ENCODE assay signal across 16 cellular contexts in the genomic region with DNA sequence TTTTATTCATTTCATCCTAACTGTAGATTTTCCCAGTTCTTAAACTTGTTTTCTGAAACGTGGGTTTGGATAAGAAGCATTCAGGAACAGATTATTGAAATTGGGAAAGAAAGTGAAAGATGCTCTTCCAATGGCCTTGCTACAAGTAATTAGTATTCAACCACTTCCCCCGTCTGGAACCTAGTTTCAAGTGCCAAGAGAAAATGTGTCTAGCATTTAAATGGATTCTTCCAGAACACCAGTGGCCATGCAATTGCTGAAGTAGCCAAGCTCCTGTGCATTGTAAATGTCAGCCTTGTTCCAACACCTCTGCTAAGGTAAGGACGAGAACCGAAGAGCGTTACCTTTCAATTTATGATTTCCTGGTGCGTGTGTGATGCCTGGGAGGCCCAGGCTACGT.
DNase-seq lines count a peak whose midpoint lies in the region; ATAC-seq and TF ChIP-seq lines count a peak whose summit lies in the region.
"Had no signal": no experiment of that assay in that cellular context is flagged by ENCODE, and none has a peak within 500 bp of the region (broad histone marks: within the 10 kb centered on the region; RNA-seq: fewer than 3 reads in every experiment).

No MANE protein-coding gene starts in this region.

- POLR2A ChIA-PET in CD4-positive, alpha-beta T cell (lab: Charles Lee): interaction anchor here (1.0 to 1.6 kb wide), 2 partner anchors 29 to 77 kb away, joined by 5 to 7 read pairs; no protein-coding TSS in a partner anchor

- DNase-seq in CD4-positive, alpha-beta T cell: no peak
- DNase-seq in T-helper 17 cell (no peak), tibial nerve (ENCODE audit: low spot score in 2 of 2) (no peak), NCI-H2081 treated with DMSO at 0.1 percent for 48 hours (lab: John Stamatoyannopoulos, UW) (no peak), H7 (no peak)
- DNase-seq: GDM1, mesendoderm, MG63, NCI-H2171 treated with DMSO at 0.1 percent for 48 hours, posterior cingulate gyrus had no signal

- intact Hi-C loops in CD4-positive, alpha-beta T cell (cut with DNase I, micrococcal nuclease): loop anchor here in 1 of 2 experiments (10.0 kb wide), 1 partner anchor 114 kb away; no protein-coding TSS in a partner anchor

- peaks cover 3% of the 10 kb centered on the region for H3K9me3 Mint-ChIP-seq in CD4-positive, alpha-beta T cell

- no peaks in the 10 kb centered on the region for H3K9me3 ChIP-seq in CD4-positive, alpha-beta T cell (ENCODE audit: control insufficient read depth, low read length)
- H3K9me3 ChIP-seq in T-helper 17 cell (ENCODE audit: control insufficient read depth, low read length, poor library complexity, severe bottlenecking) (no peaks in the 10 kb centered on the region), duodenal mucosa (ENCODE audit: control insufficient read depth in 1 of 2, low read length in 2 of 2) (no peaks in the 10 kb centered on the region), neutrophil (no peaks in the 10 kb centered on the region), tibial nerve (no peaks in the 10 kb centered on the region)
- H3K9me3 ChIP-seq: colonic mucosa, MG63 had no signal

- no peak for TF ChIP-seq POLR2A in tibial nerve (IDR thresholded peaks at IDR 0.05)

- ATAC-seq in CD4-positive, alpha-beta T cell (ENCODE audit: poor library complexity): no peak
- ATAC-seq in T-helper 17 cell: no peak
- no peak for ATAC-seq in GM21528 (IDR thresholded peaks at IDR 0.05; ENCODE audit: low FRiP score, unreplicated experiment)
- ATAC-seq: HCT116 had no signal

- H3K4me1 Mint-ChIP-seq in CD4-positive, alpha-beta T cell (ENCODE audit: low read depth): peaks cover 52% of the 10 kb centered on the region
- peaks cover 38% of the 10 kb centered on the region for H3K4me1 Mint-ChIP-seq in T-helper 17 cell

- peak overlapping the region; percentile 90 for H3K27ac Mint-ChIP-seq in CD4-positive, alpha-beta T cell
- H3K27ac Mint-ChIP-seq in T-helper 17 cell: peak overlapping the region; percentile 98

- H3K4me1 ChIP-seq in duodenal mucosa (ENCODE audit: control insufficient read depth in 1 of 2, insufficient read depth in 2 of 2, low read length in 2 of 2) (peaks cover 0 to 6% of the 10 kb centered on the region in 2 donors), neutrophil (ENCODE audit: control insufficient read depth in 1 of 2, insufficient read depth in 1 of 2, low read depth in 1 of 2, low read length in 1 of 2) (peaks cover 80 to 93% of the 10 kb centered on the region in 2 experiments), tibial nerve (peaks cover 0 to 23% (median 5%) of the 10 kb centered on the region in 4 donors)

- H3K36me3 ChIP-seq in duodenal mucosa (ENCODE audit: control insufficient read depth in 1 of 2, insufficient read depth in 2 of 2, low read length in 2 of 2) (no peaks in the 10 kb centered on the region), neutrophil (no peaks in the 10 kb centered on the region), tibial nerve (no peaks in the 10 kb centered on the region), H7 (replicated peaks; ENCODE audit: control insufficient read depth, insufficient read depth, low read length) (no peaks in the 10 kb centered on the region)
- H3K36me3 ChIP-seq: colonic mucosa, MG63 had no signal

- no peaks in the 10 kb centered on the region for H3K27me3 ChIP-seq in CD4-positive, alpha-beta T cell (ENCODE audit: control insufficient read depth, insufficient read depth, low read length)
- H3K27me3 ChIP-seq in duodenal mucosa (ENCODE audit: control insufficient read depth in 1 of 2, insufficient read depth in 2 of 2, low read length in 2 of 2) (no peaks in the 10 kb centered on the region), neutrophil (no peaks in the 10 kb centered on the region), tibial nerve (no peaks in the 10 kb centered on the region), H7 (ENCODE audit: control insufficient read depth, insufficient read depth, low read length) (no peaks in the 10 kb centered on the region)
- H3K27me3 ChIP-seq: colonic mucosa, MG63 had no signal

- no peak overlapping the region for H3K4me3 ChIP-seq in duodenal mucosa (ENCODE audit: low read depth in 1 of 2, low read length in 2 of 2)
- no peak overlapping the region for H3K4me3 ChIP-seq in neutrophil (ENCODE audit: low read depth in 1 of 2, low read length in 1 of 2)
- no peak overlapping the region for H3K4me3 ChIP-seq in tibial nerve
- no peak overlapping the region for H3K4me3 ChIP-seq in H7 (ENCODE audit: insufficient read depth, low read depth, low read length)
- H3K4me3 ChIP-seq: colonic mucosa, MG63 had no signal

- TF ChIP-seq EP300 in tibial nerve (IDR thresholded peaks at IDR 0.05): no peak

- no peak overlapping the region for H3K9ac ChIP-seq in duodenal mucosa (ENCODE audit: low read depth in 1 of 2, low read length in 2 of 2)

- 66 to 72% methylated on average over 7 of the region's 7 CpGs for WGBS in tibial nerve, 2 donors

- H3K36me3 Mint-ChIP-seq in CD4-positive, alpha-beta T cell (ENCODE audit: low read depth): no peaks in the 10 kb centered on the region
- H3K36me3 Mint-ChIP-seq in T-helper 17 cell (ENCODE audit: low read depth): no peaks in the 10 kb centered on the region

- H3K27me3 Mint-ChIP-seq in CD4-positive, alpha-beta T cell: no peaks in the 10 kb centered on the region
- H3K27me3 Mint-ChIP-seq in T-helper 17 cell: no peaks in the 10 kb centered on the region

- no peak overlapping the region for H3K4me3 Mint-ChIP-seq in CD4-positive, alpha-beta T cell
- peak overlapping the region; percentile 42 for H3K4me3 Mint-ChIP-seq in T-helper 17 cell

- no peak overlapping the region for H3K27ac ChIP-seq in CD4-positive, alpha-beta T cell (ENCODE audit: low read depth, low read length)
- peak overlapping the region; percentile 39 for H3K27ac ChIP-seq in duodenal mucosa (ENCODE audit: low read depth, low read length)
- H3K27ac ChIP-seq in neutrophil: peak overlapping the region; percentile 92
- H3K27ac ChIP-seq in tibial nerve: peak overlapping the region in 1 of 4 donors; percentile 56
- H3K27ac ChIP-seq: C4-2B, colonic mucosa had no signal

- CTCF ChIA-PET in CD4-positive, alpha-beta T cell (lab: Charles Lee): interaction anchor here (1.6 kb wide), 1 partner anchor 69 kb away, joined by 4 read pairs; the partner anchor contains the start of gene PFKFB3

- no peak for TF ChIP-seq CTCF in CD4-positive, alpha-beta T cell (IDR thresholded peaks at IDR 0.05)
- TF ChIP-seq CTCF in neutrophil (IDR thresholded peaks at IDR 0.05): no peak
- TF ChIP-seq CTCF in tibial nerve (IDR thresholded peaks at IDR 0.05): no peak
